ENCODE assay signal across 26 cellular contexts in the genomic region with DNA sequence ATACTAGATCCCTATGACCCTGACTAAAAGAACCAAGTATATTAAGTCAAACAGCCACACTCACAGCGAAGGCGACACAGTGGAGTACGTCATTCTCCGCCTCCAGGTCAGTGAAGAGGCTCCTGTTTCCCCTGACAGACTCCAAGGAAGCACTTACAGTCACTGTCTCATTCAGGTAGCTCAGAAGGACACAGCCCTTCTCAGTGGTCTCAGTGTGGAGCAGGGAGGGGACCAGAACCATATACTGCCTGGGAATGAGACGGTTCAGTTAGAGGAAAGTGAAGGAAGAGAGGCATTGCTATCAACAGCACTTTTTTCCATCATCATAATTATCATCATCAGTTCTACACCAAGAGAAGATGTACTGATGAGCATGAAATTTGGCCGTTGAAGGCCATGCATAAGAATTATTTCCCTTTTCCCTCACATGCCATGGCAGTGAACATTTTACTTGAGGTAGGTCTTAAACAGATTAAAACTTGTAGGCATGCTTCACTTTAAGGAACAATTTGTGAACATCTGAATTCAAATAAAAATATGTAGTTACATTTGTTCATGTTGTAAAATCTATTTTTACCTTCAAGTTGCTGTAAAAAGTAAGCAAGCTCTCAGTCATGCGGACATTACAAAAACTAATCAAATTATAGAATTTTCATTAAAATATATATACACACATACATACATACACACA. TPM values are rescaled to one million over a fixed set of nuclear protein-coding genes. Genes with fewer than 3 reads are reported as not detected.
DNase-seq lines count a peak whose midpoint lies in the region; ATAC-seq and TF ChIP-seq lines count a peak whose summit lies in the region.
"Had no signal": no experiment of that assay in that cellular context is flagged by ENCODE, and none has a peak within 500 bp of the region (broad histone marks: within the 10 kb centered on the region; RNA-seq: fewer than 3 reads in every experiment).

No MANE protein-coding gene starts in this region.

- CTCF ChIA-PET in PC-9 (lab: Charles Lee): no interaction called here

- H3K9me3 ChIP-seq in left ventricle myocardium inferior (replicated peaks) (no peaks in the 10 kb centered on the region), lower lobe of right lung (no peaks in the 10 kb centered on the region), spleen (no peaks in the 10 kb centered on the region), aorta (ENCODE audit: control insufficient read depth, low read length) (no peaks in the 10 kb centered on the region), PC-9 (ENCODE audit: insufficient read depth, low read depth) (no peaks in the 10 kb centered on the region)
- H3K9me3 ChIP-seq: BLaER1 treated with 17β-estradiol and CSF1 and Interleukin-3, amounts not matched to agents 10 nM and 100 nM; MG63; Peyer's patch; testis had no signal

- no peak overlapping the region for H3K4me2 ChIP-seq in PC-9

- H3K79me2 ChIP-seq in PC-9 (ENCODE audit: low read depth): no peaks in the 10 kb centered on the region

- H3K9me2 ChIP-seq in PC-9 (ENCODE audit: insufficient read depth): no peaks in the 10 kb centered on the region

- no peaks in the 10 kb centered on the region for H3K27me3 ChIP-seq in left ventricle myocardium inferior (ENCODE audit: low read depth)
- no peaks in the 10 kb centered on the region for H3K27me3 ChIP-seq in lower lobe of right lung (ENCODE audit: low read depth)
- H3K27me3 ChIP-seq in spleen (replicated peaks in 1 of 7): no peaks in the 10 kb centered on the region
- no peaks in the 10 kb centered on the region for H3K27me3 ChIP-seq in aorta (ENCODE audit: control insufficient read depth in 1 of 2, insufficient read depth in 2 of 2, low read length in 1 of 2)
- H3K27me3 ChIP-seq in PC-9 (ENCODE audit: insufficient read depth, low read depth): no peaks in the 10 kb centered on the region; the same call in 1 of the 2 replicates
- H3K27me3 ChIP-seq: BLaER1 treated with 17β-estradiol and CSF1 and Interleukin-3, amounts not matched to agents 10 nM and 100 nM; foreskin keratinocyte; Peyer's patch; testis had no signal

- TF ChIP-seq POLR2A in spleen (IDR thresholded peaks at IDR 0.05): no peak

- H2AFZ ChIP-seq in PC-9: no peak overlapping the region

- POLR2A ChIA-PET in PC-9 (lab: Charles Lee; ENCODE audit: unreplicated experiment): no interaction called here

- BruUV-seq in PC-9 (replicated peaks; lab: Mats Ljungman, UMichigan): no TSS peak

- intact Hi-C loops in left ventricle myocardium inferior (cut with micrococcal nuclease) (no loop called here), Right ventricle myocardium inferior (cut with DNase I) (loop anchor here (10.0 kb wide), 1 partner anchor 159 kb away; no protein-coding TSS in a partner anchor), lower lobe of right lung (cut with DNase I) (no loop called here), spleen (cut with DNase I; ENCODE audit: low total_unique reads) (loop anchor here (5.0 kb wide), 1 partner anchor 129 kb away; no protein-coding TSS in a partner anchor), aorta (cut with DNase I) (loop anchor here (5.0 to 10.0 kb wide), 3 partner anchors 41 to 131 kb away; no protein-coding TSS in a partner anchor), PC-9 (cut with micrococcal nuclease; ENCODE audit: unreplicated experiment) (no loop called here)

- H4K20me1 ChIP-seq in PC-9 (ENCODE audit: insufficient read depth): no peaks in the 10 kb centered on the region
- H4K20me1 ChIP-seq: BLaER1 treated with 17β-estradiol and CSF1 and Interleukin-3, amounts not matched to agents 10 nM and 100 nM had no signal

- no peaks in the 10 kb centered on the region for H3F3A ChIP-seq in PC-9 (ENCODE audit: insufficient read depth, low read depth)

- DNase-seq in left ventricle myocardium inferior: no peak
- DNase-seq in Right ventricle myocardium inferior (ENCODE audit: missing footprints): no peak
- no peak for DNase-seq in lower lobe of right lung
- no peak for DNase-seq in spleen
- no peak for DNase-seq in aorta
- no peak for DNase-seq in activated gamma-delta T cell (lab: John Stamatoyannopoulos, UW)
- no peak for DNase-seq in PC-9
- no peak for DNase-seq in left lobe of liver (ENCODE audit: low spot score)
- DNase-seq: activated CD4-positive, alpha-beta memory T cell treated with anti-CD3 and anti-CD28 coated beads, Interleukin-2, amount 10 ng/mL, durations not matched to agents 7 days and 5 days; activated naive CD4-positive, alpha-beta T cell treated with anti-CD3 and anti-CD28 coated beads for 36 hours; activated T-cell treated with anti-CD3 and anti-CD28 coated beads, Interleukin-2, amount 50 U/mL, for 24 hours; anterior cingulate cortex; EL; foreskin keratinocyte; left colon; MG63; NCI-H1694 treated with DMSO at 0.1 percent for 48 hours; NCI-H2227 treated with DMSO at 0.1 percent for 48 hours; Peyer's patch; stimulated activated CD8-positive, alpha-beta memory T cell treated with anti-CD3 and anti-CD28 coated beads, Interleukin-4, amount 100 ng/mL, for 48 hours; testis had no signal

- peaks cover 50% of the 10 kb centered on the region for H3K36me3 ChIP-seq in left ventricle myocardium inferior
- H3K36me3 ChIP-seq in lower lobe of right lung: peaks cover 38% of the 10 kb centered on the region
- H3K36me3 ChIP-seq in spleen: peaks cover 0 to 40% (median 0%) of the 10 kb centered on the region in 6 donors
- H3K36me3 ChIP-seq in aorta (ENCODE audit: control insufficient read depth in 1 of 2, insufficient read depth in 2 of 2, low read length in 1 of 2): peaks cover 13 to 14% of the 10 kb centered on the region in 2 donors
- no peaks in the 10 kb centered on the region for H3K36me3 ChIP-seq in PC-9 (ENCODE audit: low read depth)
- H3K36me3 ChIP-seq: MG63, Peyer's patch had no signal

- WGBS in spleen, 5 donors: 68 to 78% (median 76%) methylated on average over 7 of the region's 7 CpGs
- WGBS in aorta, 2 donors: 72 to 80% methylated on average over 7 of the region's 7 CpGs

- H3K27ac ChIP-seq in left ventricle myocardium inferior (replicated peaks) (peak overlapping the region; percentile 91), lower lobe of right lung (peak overlapping the region; percentile 71), spleen (peak overlapping the region in 3 of 8 donors; percentile 28 to 84 (median 50)), aorta (ENCODE audit: low read depth in 1 of 2, low read length in 2 of 2) (peak overlapping the region in 1 of 2 donors; percentile 59), PC-9 (no peak overlapping the region)
- H3K27ac ChIP-seq: BLaER1 treated with 17β-estradiol and CSF1 and Interleukin-3, amounts not matched to agents 10 nM and 100 nM; foreskin keratinocyte; HL-60; testis had no signal

- TF ChIP-seq CTCF in left ventricle myocardium inferior (IDR thresholded peaks at IDR 0.05; ENCODE audit: borderline replicate concordance): no peak
- TF ChIP-seq CTCF in lower lobe of right lung (IDR thresholded peaks at IDR 0.05): no peak
- TF ChIP-seq CTCF in spleen (IDR thresholded peaks at IDR 0.05 in 8 of 11, conservative IDR thresholded peaks at IDR 0.05 in 3 of 11): no peak
- TF ChIP-seq CTCF in PC-9 (conservative IDR thresholded peaks at IDR 0.05): no peak

- peak overlapping the region; percentile 70 for H3K4me3 ChIP-seq in left ventricle myocardium inferior
- H3K4me3 ChIP-seq in lower lobe of right lung: peak overlapping the region; percentile 49
- H3K4me3 ChIP-seq in spleen: peak overlapping the region; percentile 7 to 65 (median 40)
- peak overlapping the region; percentile 80 to 93 for H3K4me3 ChIP-seq in aorta (ENCODE audit: low read length in 2 of 2)
- no peak overlapping the region for H3K4me3 ChIP-seq in PC-9
- H3K4me3 ChIP-seq: BLaER1 treated with 17β-estradiol and CSF1 and Interleukin-3, amounts not matched to agents 10 nM and 100 nM; MG63; testis had no signal

- H3K4me1 ChIP-seq in left ventricle myocardium inferior: peaks cover 71% of the 10 kb centered on the region
- H3K4me1 ChIP-seq in lower lobe of right lung: peaks cover 25% of the 10 kb centered on the region
- H3K4me1 ChIP-seq in spleen: peaks cover 8 to 41% (median 30%) of the 10 kb centered on the region in 6 donors
- H3K4me1 ChIP-seq in aorta (ENCODE audit: control insufficient read depth in 1 of 2, insufficient read depth in 2 of 2, low read length in 2 of 2): peaks cover 0 to 4% of the 10 kb centered on the region in 2 donors
- H3K4me1 ChIP-seq in PC-9 (replicated peaks; ENCODE audit: insufficient read depth): no peaks in the 10 kb centered on the region
- H3K4me1 ChIP-seq: foreskin keratinocyte, Peyer's patch had no signal

- ATAC-seq in Right ventricle myocardium inferior (no peak), lower lobe of right lung (no peak), aorta (ENCODE audit: low FRiP score) (no peak), left lobe of liver (no peak)
- ATAC-seq: foreskin keratinocyte, left colon, WTC11 had no signal

RNA-seq across cellular contexts. Expression of gene A2M, which starts 2.3 kb away (rescaled TPM):
- 502 TPM for total RNA-seq in left ventricle myocardium inferior
- 640 TPM for total RNA-seq in Right ventricle myocardium inferior
- total RNA-seq in lower lobe of right lung: 1,832 TPM
- total RNA-seq in spleen: 100 to 1,000 TPM; 348 to 975 (median 429) TPM
- polyA plus RNA-seq in spleen: 10 to 100 TPM; 28.9 to 75.1 (median 61.5) TPM
- 1,000 to 10,000 TPM; 2,139 to 2,389 TPM for total RNA-seq in aorta
- 1,000 to 10,000 TPM in 1 of 2 donors, 100 to 1,000 TPM in 1; 268 to 1,278 TPM for polyA plus RNA-seq in aorta
- total RNA-seq in PC-9 (2021): not detected in 2 replicates
- total RNA-seq in left lobe of liver: 915 TPM
- total RNA-seq: activated CD4-positive, alpha-beta memory T cell treated with anti-CD3 and anti-CD28 coated beads, Interleukin-2, amount 10 ng/mL, durations not matched to agents 7 days and 5 days; activated naive CD4-positive, alpha-beta T cell treated with anti-CD3 and anti-CD28 coated beads for 36 hours; foreskin keratinocyte; T-helper 2 cell treated with Interferon-gamma antibody and Interleukin-4, amounts not matched to agents 100 ng/mL and 5 ng/mL, for 36 hours had no signal
- polyA plus RNA-seq: IgD-negative memory B cell had no signal

Comparison
In these comparisons a context has a peak if more than half of its experiments do, and no peak if none do; other contexts are left out.
1. intact Hi-C loops: an anchor here in Right ventricle myocardium inferior (10.0 kb wide), spleen (5.0 kb wide) and aorta (5.0 to 10.0 kb wide); none called in left ventricle myocardium inferior, lower lobe of right lung and PC-9.
2. RNA of gene A2M, which starts 2.3 kb away (total RNA-seq): 2,139 to 2,389 TPM in aorta, 1,832 TPM in lower lobe of right lung (single experiment), 915 TPM in left lobe of liver (single experiment), 640 TPM in Right ventricle myocardium inferior (single experiment), 502 TPM in left ventricle myocardium inferior (single experiment) and 348 to 975 TPM in spleen; not detected in PC-9; every median in the first group is over 100 times any median in the second.